In genomic region chr6:117496383-117496990, GRCh38 we compare ENCODE assay signal across 13 cellular contexts. TPM values are rescaled to one million over a fixed set of nuclear protein-coding genes. Genes with fewer than 3 reads are reported as not detected.
DNase-seq lines count a peak whose midpoint lies in the region; ATAC-seq and TF ChIP-seq lines count a peak whose summit lies in the region.
"Had no signal": no experiment of that assay in that cellular context is flagged by ENCODE, and none has a peak within 500 bp of the region (broad histone marks: within the 10 kb centered on the region; RNA-seq: fewer than 3 reads in every experiment).

No MANE protein-coding gene starts in this region.

- no peaks in the 10 kb centered on the region for H3K27me3 Mint-ChIP-seq in GM23338 (ENCODE audit: insufficient read depth, low read depth, poor library complexity)
- H3K27me3 Mint-ChIP-seq: activated naive CD4-positive, alpha-beta T cell treated with anti-CD3 and anti-CD28 coated beads, Interleukin-2, amount 10 ng/mL, durations not matched to agents 7 days and 5 days had no signal

- TF ChIP-seq CTCF in AG04450 (IDR thresholded peaks at IDR 0.05; ENCODE audit: low read depth, low read length) (no peak), fibroblast of pulmonary artery (IDR thresholded peaks at IDR 0.05; ENCODE audit: low read length, missing control alignments) (no peak), GM23338 (conservative IDR thresholded peaks at IDR 0.05; ENCODE audit: low read depth in 2 of 2) (no peak)

- H3K4me1 Mint-ChIP-seq in GM23338 = peaks cover 6% of the 10 kb centered on the region; the same call in 2 of the 3 replicates

- no peaks in the 10 kb centered on the region for H3K9me3 ChIP-seq in AG04450 (ENCODE audit: control insufficient read depth, insufficient read depth, low read length)

- H2AFZ ChIP-seq in GM23338 = no peak overlapping the region

- no peaks in the 10 kb centered on the region for H3K36me3 ChIP-seq in GM23338 (ENCODE audit: insufficient read depth)

- no peaks in the 10 kb centered on the region for H3K9me2 ChIP-seq in GM23338 (ENCODE audit: insufficient read depth)

- no peak overlapping the region for H3K4me2 ChIP-seq in GM23338

- no peaks in the 10 kb centered on the region for H4K20me1 ChIP-seq in GM23338 (replicated peaks; ENCODE audit: insufficient read depth)

- CTCF ChIA-PET in AG04450 (lab: Charles Lee) = interaction anchor here (2.6 kb wide), 1 partner anchor 47 kb away, joined by 11 read pairs; no protein-coding TSS in a partner anchor

- H3F3A ChIP-seq in GM23338 (replicated peaks; ENCODE audit: low read depth) = no peaks in the 10 kb centered on the region

- POLR2A ChIA-PET in AG04450 (lab: Yijun Ruan, JAX) = interaction anchor here (1.1 kb wide), 1 partner anchor 13 kb away, joined by 5 read pairs; the partner anchor contains the start of gene DCBLD1

- peak; percentile 45 for ATAC-seq in GM19452 (IDR thresholded peaks at IDR 0.05; ENCODE audit: unreplicated experiment)
- ATAC-seq in GM23338 = no peak

- H3K27ac Mint-ChIP-seq in GM23338 = no peak overlapping the region
- H3K27ac Mint-ChIP-seq: activated naive CD4-positive, alpha-beta T cell treated with anti-CD3 and anti-CD28 coated beads, Interleukin-2, amount 10 ng/mL, durations not matched to agents 7 days and 5 days; CD4-positive, alpha-beta memory T cell; stimulated activated naive CD8-positive, alpha-beta T cell treated with anti-CD3 and anti-CD28 coated beads, Interleukin-15, Interleukin-2, amounts not matched to agents 100 ng/mL and 50 ng/mL, for 24 hours had no signal

- no peaks in the 10 kb centered on the region for H3K36me3 Mint-ChIP-seq in GM23338 (ENCODE audit: low read depth)
- H3K36me3 Mint-ChIP-seq: activated naive CD4-positive, alpha-beta T cell treated with anti-CD3 and anti-CD28 coated beads, Interleukin-2, amount 10 ng/mL, durations not matched to agents 7 days and 5 days; CD4-positive, alpha-beta memory T cell had no signal

- H3K27me3 ChIP-seq in AG04450 (ENCODE audit: control insufficient read depth, insufficient read depth, low read length) = no peaks in the 10 kb centered on the region
- H3K27me3 ChIP-seq in GM23338 (ENCODE audit: insufficient read depth) = no peaks in the 10 kb centered on the region

- no peak overlapping the region for H3K4me3 Mint-ChIP-seq in GM23338
- H3K4me3 Mint-ChIP-seq: activated naive CD4-positive, alpha-beta T cell treated with anti-CD3 and anti-CD28 coated beads, Interleukin-2, amount 10 ng/mL, durations not matched to agents 7 days and 5 days; stimulated activated naive CD8-positive, alpha-beta T cell treated with anti-CD3 and anti-CD28 coated beads, Interleukin-15, Interleukin-2, amounts not matched to agents 100 ng/mL and 50 ng/mL, for 24 hours had no signal

- H3K9me3 Mint-ChIP-seq in GM23338 = no peaks in the 10 kb centered on the region
- H3K9me3 Mint-ChIP-seq: activated naive CD4-positive, alpha-beta T cell treated with anti-CD3 and anti-CD28 coated beads, Interleukin-2, amount 10 ng/mL, durations not matched to agents 7 days and 5 days; CD4-positive, alpha-beta memory T cell; stimulated activated naive CD8-positive, alpha-beta T cell treated with anti-CD3 and anti-CD28 coated beads, Interleukin-15, Interleukin-2, amounts not matched to agents 100 ng/mL and 50 ng/mL, for 24 hours had no signal

- H3K4me1 ChIP-seq in GM23338 (ENCODE audit: insufficient read depth) = no peaks in the 10 kb centered on the region

- DNase-seq in AG04450 (ENCODE audit: low read depth, low spot score) (no peak), HPDE6-E6E7 (ENCODE audit: extremely low spot score) (peak; percentile 63), fibroblast of pulmonary artery (ENCODE audit: low read depth) (peak; percentile 47), NCI-H2029 treated with DMSO at 0.1 percent for 48 hours (lab: John Stamatoyannopoulos, UW) (no peak), GM23338 (ENCODE audit: low spot score) (no peak), NCI-H2227 treated with DMSO at 0.1 percent for 48 hours (lab: John Stamatoyannopoulos, UW) (no peak), foreskin melanocyte (no peak)
- DNase-seq: activated naive CD4-positive, alpha-beta T cell treated with anti-CD3 and anti-CD28 coated beads, Interleukin-2, amount 10 ng/mL, durations not matched to agents 7 days and 5 days; CD4-positive, alpha-beta memory T cell; hypothalamus; NCI-H1417 had no signal

- H3K4me3 ChIP-seq in AG04450 (ENCODE audit: low read depth, low read length) (no peak overlapping the region), fibroblast of pulmonary artery (replicated peaks; ENCODE audit: low read depth, low read length) (no peak overlapping the region), GM23338 (no peak overlapping the region)

- H3K27ac ChIP-seq in AG04450 (ENCODE audit: low read depth, low read length) = peak overlapping the region; percentile 48
- H3K27ac ChIP-seq in GM23338 (ENCODE audit: low read depth) = no peak overlapping the region

- H3K79me2 ChIP-seq in GM23338 (replicated peaks; ENCODE audit: insufficient read depth) = no peaks in the 10 kb centered on the region

TF ChIP-seq in GM23338, 12 proteins besides CTCF, POLR2A, EP300 and RAD21 (continues in another document):
- no peak for TF ChIP-seq ZNF114 (CRISPR knock-in tag; IDR thresholded peaks at IDR 0.05)
- TF ChIP-seq REST (IDR thresholded peaks at IDR 0.05; ENCODE audit: unreplicated experiment) = no peak
- no peak for TF ChIP-seq EZH2phosphoT487 (IDR thresholded peaks at IDR 0.05; ENCODE audit: unreplicated experiment)
- TF ChIP-seq JUNB (IDR thresholded peaks at IDR 0.05; ENCODE audit: unreplicated experiment) = no peak
- TF ChIP-seq NANOG (IDR thresholded peaks at IDR 0.05; ENCODE audit: borderline replicate concordance) = no peak
- no peak for TF ChIP-seq POLR2AphosphoS5 (IDR thresholded peaks at IDR 0.05; ENCODE audit: low read depth)
- TF ChIP-seq STAT1 (IDR thresholded peaks at IDR 0.05; ENCODE audit: unreplicated experiment) = no peak
- no peak for TF ChIP-seq CREB1 (CRISPR knock-in tag; IDR thresholded peaks at IDR 0.05; ENCODE audit: low read depth)

RNA-seq across cellular contexts. Expression of gene DCBLD1, which starts 14.0 kb away (rescaled TPM):
- 14.9 and 19.0 TPM in 2 replicates for polyA plus RNA-seq in AG04450 (2011; rRNA removed)
- 16.6 and 17.3 TPM in 2 replicates for polyA minus RNA-seq in AG04450 (2011; rRNA and poly(A)+ RNA removed)
- 7.6 and 25.7 TPM in 2 replicates for total RNA-seq in GM23338 (2014; rRNA removed; shearing (Covaris generic))
- 3.2 and 4.2 TPM in 2 replicates for polyA plus RNA-seq in GM23338 (2016; fragmentation: Nextera tagmentation; extraction: Ambion mirVana)

Comparison
In these comparisons a context has a peak if more than half of its experiments do, and no peak if none do; other contexts are left out.
1. DNase-seq: peak in HPDE6-E6E7 (single experiment) and fibroblast of pulmonary artery (single experiment); none in AG04450 (single experiment), NCI-H2029 treated with DMSO at 0.1 percent for 48 hours (single experiment), GM23338 (single experiment), NCI-H2227 treated with DMSO at 0.1 percent for 48 hours (single experiment) and foreskin melanocyte (single experiment).